2 cellular contexts compared by ENCODE assay signal in the genomic region with DNA sequence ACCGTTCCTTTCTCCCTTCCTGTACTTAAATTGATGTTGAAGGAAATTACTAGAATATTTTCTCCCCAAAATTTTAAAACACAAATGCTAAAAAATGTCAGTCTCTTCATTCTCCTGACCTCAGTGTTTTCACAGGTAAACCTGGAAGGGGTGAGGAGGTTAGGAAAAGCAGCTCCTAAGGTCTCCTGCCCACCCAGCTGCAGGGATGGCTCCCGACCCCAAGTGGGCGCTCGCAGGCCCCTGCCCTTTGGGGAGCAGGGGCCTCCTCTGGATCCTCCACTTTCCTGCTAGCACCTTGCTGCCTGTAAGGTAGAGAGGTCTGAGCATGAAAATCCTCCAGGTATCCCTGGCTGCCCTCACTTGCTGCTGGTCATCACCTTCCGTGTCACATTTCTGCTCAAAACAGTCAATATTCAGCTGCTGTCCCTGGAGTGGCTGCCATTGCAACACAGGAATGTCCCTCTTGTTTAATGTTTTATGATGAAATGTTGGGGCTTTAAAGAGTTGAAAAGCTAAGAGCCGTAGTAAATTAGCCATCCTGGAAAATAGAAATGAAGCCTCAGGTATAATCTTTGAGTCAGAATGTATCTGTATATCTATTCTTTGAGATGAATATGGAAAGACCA.
TF ChIP-seq lines count a peak whose summit lies in the region.

No MANE protein-coding gene starts in this region.

TF ChIP-seq in GM23338, 12 proteins besides CTCF, POLR2A, EP300 and RAD21 (continues in another document):
- TF ChIP-seq, protein P1, sequence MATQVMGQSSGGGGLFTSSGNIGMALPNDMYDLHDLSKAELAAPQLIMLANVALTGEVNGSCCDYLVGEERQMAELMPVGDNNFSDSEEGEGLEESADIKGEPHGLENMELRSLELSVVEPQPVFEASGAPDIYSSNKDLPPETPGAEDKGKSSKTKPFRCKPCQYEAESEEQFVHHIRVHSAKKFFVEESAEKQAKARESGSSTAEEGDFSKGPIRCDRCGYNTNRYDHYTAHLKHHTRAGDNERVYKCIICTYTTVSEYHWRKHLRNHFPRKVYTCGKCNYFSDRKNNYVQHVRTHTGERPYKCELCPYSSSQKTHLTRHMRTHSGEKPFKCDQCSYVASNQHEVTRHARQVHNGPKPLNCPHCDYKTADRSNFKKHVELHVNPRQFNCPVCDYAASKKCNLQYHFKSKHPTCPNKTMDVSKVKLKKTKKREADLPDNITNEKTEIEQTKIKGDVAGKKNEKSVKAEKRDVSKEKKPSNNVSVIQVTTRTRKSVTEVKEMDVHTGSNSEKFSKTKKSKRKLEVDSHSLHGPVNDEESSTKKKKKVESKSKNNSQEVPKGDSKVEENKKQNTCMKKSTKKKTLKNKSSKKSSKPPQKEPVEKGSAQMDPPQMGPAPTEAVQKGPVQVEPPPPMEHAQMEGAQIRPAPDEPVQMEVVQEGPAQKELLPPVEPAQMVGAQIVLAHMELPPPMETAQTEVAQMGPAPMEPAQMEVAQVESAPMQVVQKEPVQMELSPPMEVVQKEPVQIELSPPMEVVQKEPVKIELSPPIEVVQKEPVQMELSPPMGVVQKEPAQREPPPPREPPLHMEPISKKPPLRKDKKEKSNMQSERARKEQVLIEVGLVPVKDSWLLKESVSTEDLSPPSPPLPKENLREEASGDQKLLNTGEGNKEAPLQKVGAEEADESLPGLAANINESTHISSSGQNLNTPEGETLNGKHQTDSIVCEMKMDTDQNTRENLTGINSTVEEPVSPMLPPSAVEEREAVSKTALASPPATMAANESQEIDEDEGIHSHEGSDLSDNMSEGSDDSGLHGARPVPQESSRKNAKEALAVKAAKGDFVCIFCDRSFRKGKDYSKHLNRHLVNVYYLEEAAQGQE (IDR thresholded peaks at IDR 0.05; ENCODE audit: unreplicated experiment) = no peak
- TF ChIP-seq ZNF114 (CRISPR knock-in tag; IDR thresholded peaks at IDR 0.05) (no peak), EZH2 (IDR thresholded peaks at IDR 0.05; ENCODE audit: low read depth, unreplicated experiment) (no peak), POLR2AphosphoS5 (IDR thresholded peaks at IDR 0.05; ENCODE audit: low read depth) (no peak), CREB1 (CRISPR knock-in tag; IDR thresholded peaks at IDR 0.05; ENCODE audit: low read depth) (no peak), NANOG (IDR thresholded peaks at IDR 0.05; ENCODE audit: borderline replicate concordance) (no peak), ZNF331 (CRISPR knock-in tag; IDR thresholded peaks at IDR 0.05; ENCODE audit: low read depth) (no peak), STAT1 (IDR thresholded peaks at IDR 0.05; ENCODE audit: unreplicated experiment) (no peak)
- TF ChIP-seq, protein P2, sequence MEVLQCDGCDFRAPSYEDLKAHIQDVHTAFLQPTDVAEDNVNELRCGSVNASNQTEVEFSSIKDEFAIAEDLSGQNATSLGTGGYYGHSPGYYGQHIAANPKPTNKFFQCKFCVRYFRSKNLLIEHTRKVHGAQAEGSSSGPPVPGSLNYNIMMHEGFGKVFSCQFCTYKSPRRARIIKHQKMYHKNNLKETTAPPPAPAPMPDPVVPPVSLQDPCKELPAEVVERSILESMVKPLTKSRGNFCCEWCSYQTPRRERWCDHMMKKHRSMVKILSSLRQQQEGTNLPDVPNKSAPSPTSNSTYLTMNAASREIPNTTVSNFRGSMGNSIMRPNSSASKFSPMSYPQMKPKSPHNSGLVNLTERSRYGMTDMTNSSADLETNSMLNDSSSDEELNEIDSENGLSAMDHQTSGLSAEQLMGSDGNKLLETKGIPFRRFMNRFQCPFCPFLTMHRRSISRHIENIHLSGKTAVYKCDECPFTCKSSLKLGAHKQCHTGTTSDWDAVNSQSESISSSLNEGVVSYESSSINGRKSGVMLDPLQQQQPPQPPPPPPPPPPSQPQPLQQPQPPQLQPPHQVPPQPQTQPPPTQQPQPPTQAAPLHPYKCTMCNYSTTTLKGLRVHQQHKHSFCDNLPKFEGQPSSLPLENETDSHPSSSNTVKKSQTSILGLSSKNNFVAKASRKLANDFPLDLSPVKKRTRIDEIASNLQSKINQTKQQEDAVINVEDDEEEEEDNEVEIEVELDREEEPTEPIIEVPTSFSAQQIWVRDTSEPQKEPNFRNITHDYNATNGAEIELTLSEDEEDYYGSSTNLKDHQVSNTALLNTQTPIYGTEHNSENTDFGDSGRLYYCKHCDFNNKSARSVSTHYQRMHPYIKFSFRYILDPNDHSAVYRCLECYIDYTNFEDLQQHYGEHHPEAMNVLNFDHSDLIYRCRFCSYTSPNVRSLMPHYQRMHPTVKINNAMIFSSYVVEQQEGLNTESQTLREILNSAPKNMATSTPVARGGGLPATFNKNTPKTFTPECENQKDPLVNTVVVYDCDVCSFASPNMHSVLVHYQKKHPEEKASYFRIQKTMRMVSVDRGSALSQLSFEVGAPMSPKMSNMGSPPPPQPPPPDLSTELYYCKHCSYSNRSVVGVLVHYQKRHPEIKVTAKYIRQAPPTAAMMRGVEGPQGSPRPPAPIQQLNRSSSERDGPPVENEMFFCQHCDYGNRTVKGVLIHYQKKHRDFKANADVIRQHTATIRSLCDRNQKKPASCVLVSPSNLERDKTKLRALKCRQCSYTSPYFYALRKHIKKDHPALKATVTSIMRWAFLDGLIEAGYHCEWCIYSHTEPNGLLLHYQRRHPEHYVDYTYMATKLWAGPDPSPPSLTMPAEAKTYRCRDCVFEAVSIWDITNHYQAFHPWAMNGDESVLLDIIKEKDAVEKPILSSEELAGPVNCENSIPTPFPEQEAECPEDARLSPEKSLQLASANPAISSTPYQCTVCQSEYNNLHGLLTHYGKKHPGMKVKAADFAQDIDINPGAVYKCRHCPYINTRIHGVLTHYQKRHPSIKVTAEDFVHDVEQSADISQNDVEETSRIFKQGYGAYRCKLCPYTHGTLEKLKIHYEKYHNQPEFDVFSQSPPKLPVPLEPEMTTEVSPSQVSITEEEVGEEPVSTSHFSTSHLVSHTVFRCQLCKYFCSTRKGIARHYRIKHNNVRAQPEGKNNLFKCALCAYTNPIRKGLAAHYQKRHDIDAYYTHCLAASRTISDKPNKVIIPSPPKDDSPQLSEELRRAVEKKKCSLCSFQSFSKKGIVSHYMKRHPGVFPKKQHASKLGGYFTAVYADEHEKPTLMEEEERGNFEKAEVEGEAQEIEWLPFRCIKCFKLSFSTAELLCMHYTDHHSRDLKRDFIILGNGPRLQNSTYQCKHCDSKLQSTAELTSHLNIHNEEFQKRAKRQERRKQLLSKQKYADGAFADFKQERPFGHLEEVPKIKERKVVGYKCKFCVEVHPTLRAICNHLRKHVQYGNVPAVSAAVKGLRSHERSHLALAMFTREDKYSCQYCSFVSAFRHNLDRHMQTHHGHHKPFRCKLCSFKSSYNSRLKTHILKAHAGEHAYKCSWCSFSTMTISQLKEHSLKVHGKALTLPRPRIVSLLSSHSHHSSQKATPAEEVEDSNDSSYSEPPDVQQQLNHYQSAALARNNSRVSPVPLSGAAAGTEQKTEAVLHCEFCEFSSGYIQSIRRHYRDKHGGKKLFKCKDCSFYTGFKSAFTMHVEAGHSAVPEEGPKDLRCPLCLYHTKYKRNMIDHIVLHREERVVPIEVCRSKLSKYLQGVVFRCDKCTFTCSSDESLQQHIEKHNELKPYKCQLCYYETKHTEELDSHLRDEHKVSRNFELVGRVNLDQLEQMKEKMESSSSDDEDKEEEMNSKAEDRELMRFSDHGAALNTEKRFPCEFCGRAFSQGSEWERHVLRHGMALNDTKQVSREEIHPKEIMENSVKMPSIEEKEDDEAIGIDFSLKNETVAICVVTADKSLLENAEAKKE (CRISPR knock-in tag; IDR thresholded peaks at IDR 0.05) = no peak

TF ChIP-seq in HepG2, 621 proteins besides CTCF, POLR2A, EP300 and RAD21 (continues in another document):
- TF ChIP-seq, protein P3, sequence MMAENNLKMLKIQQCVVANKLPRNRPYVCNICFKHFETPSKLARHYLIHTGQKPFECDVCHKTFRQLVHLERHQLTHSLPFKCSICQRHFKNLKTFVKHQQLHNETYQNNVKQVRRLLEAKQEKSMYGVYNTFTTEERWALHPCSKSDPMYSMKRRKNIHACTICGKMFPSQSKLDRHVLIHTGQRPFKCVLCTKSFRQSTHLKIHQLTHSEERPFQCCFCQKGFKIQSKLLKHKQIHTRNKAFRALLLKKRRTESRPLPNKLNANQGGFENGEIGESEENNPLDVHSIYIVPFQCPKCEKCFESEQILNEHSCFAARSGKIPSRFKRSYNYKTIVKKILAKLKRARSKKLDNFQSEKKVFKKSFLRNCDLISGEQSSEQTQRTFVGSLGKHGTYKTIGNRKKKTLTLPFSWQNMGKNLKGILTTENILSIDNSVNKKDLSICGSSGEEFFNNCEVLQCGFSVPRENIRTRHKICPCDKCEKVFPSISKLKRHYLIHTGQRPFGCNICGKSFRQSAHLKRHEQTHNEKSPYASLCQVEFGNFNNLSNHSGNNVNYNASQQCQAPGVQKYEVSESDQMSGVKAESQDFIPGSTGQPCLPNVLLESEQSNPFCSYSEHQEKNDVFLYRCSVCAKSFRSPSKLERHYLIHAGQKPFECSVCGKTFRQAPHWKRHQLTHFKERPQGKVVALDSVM (CRISPR knock-in tag; IDR thresholded peaks at IDR 0.05) = no peak
- TF ChIP-seq, protein P4, sequence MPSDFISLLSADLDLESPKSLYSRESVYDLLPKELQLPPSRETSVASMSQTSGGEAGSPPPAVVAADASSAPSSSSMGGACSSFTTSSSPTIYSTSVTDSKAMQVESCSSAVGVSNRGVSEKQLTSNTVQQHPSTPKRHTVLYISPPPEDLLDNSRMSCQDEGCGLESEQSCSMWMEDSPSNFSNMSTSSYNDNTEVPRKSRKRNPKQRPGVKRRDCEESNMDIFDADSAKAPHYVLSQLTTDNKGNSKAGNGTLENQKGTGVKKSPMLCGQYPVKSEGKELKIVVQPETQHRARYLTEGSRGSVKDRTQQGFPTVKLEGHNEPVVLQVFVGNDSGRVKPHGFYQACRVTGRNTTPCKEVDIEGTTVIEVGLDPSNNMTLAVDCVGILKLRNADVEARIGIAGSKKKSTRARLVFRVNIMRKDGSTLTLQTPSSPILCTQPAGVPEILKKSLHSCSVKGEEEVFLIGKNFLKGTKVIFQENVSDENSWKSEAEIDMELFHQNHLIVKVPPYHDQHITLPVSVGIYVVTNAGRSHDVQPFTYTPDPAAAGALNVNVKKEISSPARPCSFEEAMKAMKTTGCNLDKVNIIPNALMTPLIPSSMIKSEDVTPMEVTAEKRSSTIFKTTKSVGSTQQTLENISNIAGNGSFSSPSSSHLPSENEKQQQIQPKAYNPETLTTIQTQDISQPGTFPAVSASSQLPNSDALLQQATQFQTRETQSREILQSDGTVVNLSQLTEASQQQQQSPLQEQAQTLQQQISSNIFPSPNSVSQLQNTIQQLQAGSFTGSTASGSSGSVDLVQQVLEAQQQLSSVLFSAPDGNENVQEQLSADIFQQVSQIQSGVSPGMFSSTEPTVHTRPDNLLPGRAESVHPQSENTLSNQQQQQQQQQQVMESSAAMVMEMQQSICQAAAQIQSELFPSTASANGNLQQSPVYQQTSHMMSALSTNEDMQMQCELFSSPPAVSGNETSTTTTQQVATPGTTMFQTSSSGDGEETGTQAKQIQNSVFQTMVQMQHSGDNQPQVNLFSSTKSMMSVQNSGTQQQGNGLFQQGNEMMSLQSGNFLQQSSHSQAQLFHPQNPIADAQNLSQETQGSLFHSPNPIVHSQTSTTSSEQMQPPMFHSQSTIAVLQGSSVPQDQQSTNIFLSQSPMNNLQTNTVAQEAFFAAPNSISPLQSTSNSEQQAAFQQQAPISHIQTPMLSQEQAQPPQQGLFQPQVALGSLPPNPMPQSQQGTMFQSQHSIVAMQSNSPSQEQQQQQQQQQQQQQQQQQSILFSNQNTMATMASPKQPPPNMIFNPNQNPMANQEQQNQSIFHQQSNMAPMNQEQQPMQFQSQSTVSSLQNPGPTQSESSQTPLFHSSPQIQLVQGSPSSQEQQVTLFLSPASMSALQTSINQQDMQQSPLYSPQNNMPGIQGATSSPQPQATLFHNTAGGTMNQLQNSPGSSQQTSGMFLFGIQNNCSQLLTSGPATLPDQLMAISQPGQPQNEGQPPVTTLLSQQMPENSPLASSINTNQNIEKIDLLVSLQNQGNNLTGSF (CRISPR knock-in tag; IDR thresholded peaks at IDR 0.05) = no peak
- 0 out of 2 replicates have a peak, but pooled peaks have one; percentile 48 for TF ChIP-seq ONECUT2 (CRISPR knock-in tag; IDR thresholded peaks at IDR 0.05)
- no peak for TF ChIP-seq ZNF326 (CRISPR knock-in tag; IDR thresholded peaks at IDR 0.05; ENCODE audit: borderline replicate concordance)
- no peak for TF ChIP-seq RBM39 (IDR thresholded peaks at IDR 0.05; ENCODE audit: low read depth, low read length, poor library complexity, severe bottlenecking)
- TF ChIP-seq CEBPG (CRISPR knock-in tag; IDR thresholded peaks at IDR 0.05) = peak; percentile 64
- no peak for TF ChIP-seq FOXO1 (CRISPR knock-in tag; IDR thresholded peaks at IDR 0.05)
- TF ChIP-seq ESRRA (CRISPR knock-in tag; IDR thresholded peaks at IDR 0.05; ENCODE audit: low read depth) = no peak
- no peak for TF ChIP-seq KDM3A (CRISPR knock-in tag; IDR thresholded peaks at IDR 0.05; ENCODE audit: low read depth)
- no peak for TF ChIP-seq MATR3 (CRISPR knock-in tag; IDR thresholded peaks at IDR 0.05)
- TF ChIP-seq, protein P5, sequence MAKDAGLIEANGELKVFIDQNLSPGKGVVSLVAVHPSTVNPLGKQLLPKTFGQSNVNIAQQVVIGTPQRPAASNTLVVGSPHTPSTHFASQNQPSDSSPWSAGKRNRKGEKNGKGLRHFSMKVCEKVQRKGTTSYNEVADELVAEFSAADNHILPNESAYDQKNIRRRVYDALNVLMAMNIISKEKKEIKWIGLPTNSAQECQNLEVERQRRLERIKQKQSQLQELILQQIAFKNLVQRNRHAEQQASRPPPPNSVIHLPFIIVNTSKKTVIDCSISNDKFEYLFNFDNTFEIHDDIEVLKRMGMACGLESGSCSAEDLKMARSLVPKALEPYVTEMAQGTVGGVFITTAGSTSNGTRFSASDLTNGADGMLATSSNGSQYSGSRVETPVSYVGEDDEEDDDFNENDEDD (CRISPR knock-in tag; IDR thresholded peaks at IDR 0.05; ENCODE audit: borderline replicate concordance) = no peak
- TF ChIP-seq ZNF354B (CRISPR knock-in tag; IDR thresholded peaks at IDR 0.05) = no peak
- no peak for TF ChIP-seq RBM22 (optimal IDR thresholded peaks at IDR 0.05; ENCODE audit: low read length)
- TF ChIP-seq CCAR2 (optimal IDR thresholded peaks at IDR 0.05; ENCODE audit: low read depth, low read length) = no peak
- no peak for TF ChIP-seq GFI1 (CRISPR knock-in tag; IDR thresholded peaks at IDR 0.05; ENCODE audit: borderline replicate concordance)
- TF ChIP-seq, protein P6, sequence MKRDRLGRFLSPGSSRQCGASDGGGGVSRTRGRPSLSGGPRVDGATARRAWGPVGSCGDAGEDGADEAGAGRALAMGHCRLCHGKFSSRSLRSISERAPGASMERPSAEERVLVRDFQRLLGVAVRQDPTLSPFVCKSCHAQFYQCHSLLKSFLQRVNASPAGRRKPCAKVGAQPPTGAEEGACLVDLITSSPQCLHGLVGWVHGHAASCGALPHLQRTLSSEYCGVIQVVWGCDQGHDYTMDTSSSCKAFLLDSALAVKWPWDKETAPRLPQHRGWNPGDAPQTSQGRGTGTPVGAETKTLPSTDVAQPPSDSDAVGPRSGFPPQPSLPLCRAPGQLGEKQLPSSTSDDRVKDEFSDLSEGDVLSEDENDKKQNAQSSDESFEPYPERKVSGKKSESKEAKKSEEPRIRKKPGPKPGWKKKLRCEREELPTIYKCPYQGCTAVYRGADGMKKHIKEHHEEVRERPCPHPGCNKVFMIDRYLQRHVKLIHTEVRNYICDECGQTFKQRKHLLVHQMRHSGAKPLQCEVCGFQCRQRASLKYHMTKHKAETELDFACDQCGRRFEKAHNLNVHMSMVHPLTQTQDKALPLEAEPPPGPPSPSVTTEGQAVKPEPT (CRISPR knock-in tag; IDR thresholded peaks at IDR 0.05; ENCODE audit: low read depth) = no peak
- TF ChIP-seq ZNF7 (CRISPR knock-in tag; IDR thresholded peaks at IDR 0.05) = no peak
- no peak for TF ChIP-seq POGZ (CRISPR knock-in tag; IDR thresholded peaks at IDR 0.05)
